Comparison of ENCODE assay signal across 1 cellular context in the genomic region with DNA sequence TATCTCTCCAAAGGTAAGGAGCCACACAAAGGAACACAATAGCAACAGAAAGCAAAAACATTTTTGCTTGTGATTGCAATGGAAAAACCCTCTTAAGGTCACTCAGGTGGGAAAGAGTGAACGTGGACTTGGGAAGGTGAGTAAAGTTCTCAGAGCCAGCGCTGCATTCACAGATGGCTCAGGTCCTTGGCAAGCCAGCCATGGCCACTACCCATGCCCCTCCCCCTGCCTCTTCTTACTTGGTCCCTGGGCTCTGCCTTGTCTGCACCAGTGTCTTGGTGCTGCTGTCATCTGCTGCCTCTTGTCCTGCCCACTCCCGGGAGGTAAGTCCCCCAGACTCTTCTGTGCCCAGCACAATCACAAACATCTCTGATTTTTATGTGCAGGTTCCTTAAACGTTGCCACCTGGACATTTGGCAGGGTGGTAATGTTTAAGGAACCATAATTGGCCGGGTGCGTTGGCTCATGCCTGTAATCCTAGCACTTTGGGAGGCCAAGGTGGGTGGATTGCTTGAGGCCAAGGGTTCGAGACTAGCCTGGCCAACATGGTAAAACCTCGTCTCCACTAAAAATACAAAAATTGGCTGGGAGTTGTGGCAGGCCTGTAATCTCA.
TF ChIP-seq lines count a peak whose summit lies in the region.

No MANE protein-coding gene starts in this region.

TF ChIP-seq in IMR-90, 13 proteins besides CTCF, POLR2A, EP300 and RAD21:
- TF ChIP-seq FOS (IDR thresholded peaks at IDR 0.05; ENCODE audit: low read depth, low read length) (no peak), CHD1 (IDR thresholded peaks at IDR 0.05; ENCODE audit: low read depth, low read length) (no peak), RCOR1 (IDR thresholded peaks at IDR 0.05; ENCODE audit: insufficient replicate concordance, low read length) (no peak)
- TF ChIP-seq, protein P1, sequence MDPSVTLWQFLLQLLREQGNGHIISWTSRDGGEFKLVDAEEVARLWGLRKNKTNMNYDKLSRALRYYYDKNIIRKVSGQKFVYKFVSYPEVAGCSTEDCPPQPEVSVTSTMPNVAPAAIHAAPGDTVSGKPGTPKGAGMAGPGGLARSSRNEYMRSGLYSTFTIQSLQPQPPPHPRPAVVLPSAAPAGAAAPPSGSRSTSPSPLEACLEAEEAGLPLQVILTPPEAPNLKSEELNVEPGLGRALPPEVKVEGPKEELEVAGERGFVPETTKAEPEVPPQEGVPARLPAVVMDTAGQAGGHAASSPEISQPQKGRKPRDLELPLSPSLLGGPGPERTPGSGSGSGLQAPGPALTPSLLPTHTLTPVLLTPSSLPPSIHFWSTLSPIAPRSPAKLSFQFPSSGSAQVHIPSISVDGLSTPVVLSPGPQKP (IDR thresholded peaks at IDR 0.05; ENCODE audit: borderline replicate concordance, low read depth, low read length) = no peak
- TF ChIP-seq, protein P2, sequence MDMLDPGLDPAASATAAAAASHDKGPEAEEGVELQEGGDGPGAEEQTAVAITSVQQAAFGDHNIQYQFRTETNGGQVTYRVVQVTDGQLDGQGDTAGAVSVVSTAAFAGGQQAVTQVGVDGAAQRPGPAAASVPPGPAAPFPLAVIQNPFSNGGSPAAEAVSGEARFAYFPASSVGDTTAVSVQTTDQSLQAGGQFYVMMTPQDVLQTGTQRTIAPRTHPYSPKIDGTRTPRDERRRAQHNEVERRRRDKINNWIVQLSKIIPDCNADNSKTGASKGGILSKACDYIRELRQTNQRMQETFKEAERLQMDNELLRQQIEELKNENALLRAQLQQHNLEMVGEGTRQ (IDR thresholded peaks at IDR 0.05; ENCODE audit: low read depth, low read length) = no peak
